19 cellular contexts compared by ENCODE assay signal in the genomic region with DNA sequence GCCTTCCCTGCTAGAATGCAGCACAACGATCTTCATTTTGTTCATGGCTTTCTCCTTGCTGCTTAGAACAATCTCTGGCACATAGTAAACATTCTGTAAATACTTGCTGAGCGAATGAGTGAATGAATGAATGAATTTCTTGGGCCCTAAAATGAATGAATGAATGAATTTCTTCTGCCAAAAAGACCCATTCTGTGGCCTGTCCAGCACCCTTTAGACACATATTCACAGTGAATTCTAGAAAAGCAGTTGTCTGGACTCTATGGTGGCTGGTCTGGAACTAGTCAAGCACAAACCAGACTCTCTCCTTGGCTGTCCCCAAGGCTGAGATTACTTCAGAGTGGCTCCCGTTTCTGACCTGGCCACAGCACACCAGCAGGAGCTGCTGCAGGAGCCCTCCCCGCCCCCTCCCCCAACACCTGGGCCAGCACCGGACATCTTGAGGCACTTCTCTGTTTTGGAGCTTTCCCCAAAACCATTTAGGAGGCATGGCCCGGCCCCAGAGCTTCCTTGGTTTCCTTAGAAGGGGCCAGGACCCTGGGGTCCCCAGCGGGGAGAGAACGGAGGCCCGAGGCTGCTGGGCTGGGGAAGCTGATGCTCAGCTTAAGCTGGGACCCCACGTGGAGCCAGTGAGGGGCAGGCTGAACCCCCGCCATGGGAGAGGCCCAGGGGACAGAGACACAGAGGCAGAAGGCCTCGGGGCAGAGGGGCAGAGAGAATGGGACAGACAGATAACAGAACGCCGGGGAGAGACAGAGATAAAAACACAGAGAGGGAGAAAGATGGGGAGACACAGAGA.
DNase-seq lines count a peak whose midpoint lies in the region; ATAC-seq, FAIRE-seq and TF ChIP-seq lines count a peak whose summit lies in the region.
"Had no signal": no experiment of that assay in that cellular context is flagged by ENCODE, and none has a peak within 500 bp of the region (broad histone marks: within the 10 kb centered on the region; RNA-seq: fewer than 3 reads in every experiment).

No MANE protein-coding gene starts in this region.

- H3K4me1 ChIP-seq in SK-N-SH (ENCODE audit: control insufficient read depth in 1 of 2, insufficient read depth in 2 of 2, low read depth in 1 of 2, low read length in 1 of 2) (peaks cover 12 to 48% of the 10 kb centered on the region in 2 experiments; a peak in 3 of 4 replicates), K562 (replicated peaks in 1 of 2; ENCODE audit: control insufficient read depth in 2 of 2, insufficient read depth in 2 of 2, low read length in 2 of 2) (peaks cover 3 to 32% of the 10 kb centered on the region in 2 experiments; a peak in 4 of 5 replicates), spleen (peaks cover 0 to 31% (median 9%) of the 10 kb centered on the region in 6 donors)

- H3K4me3 ChIP-seq in SK-N-SH (ENCODE audit: low read depth in 2 of 2, low read length in 1 of 2) (no peak overlapping the region), K562 (no peak overlapping the region), spleen (no peak overlapping the region)
- H3K4me3 ChIP-seq: skin epidermis, thoracic aorta had no signal

- intact Hi-C loops in K562 (cut with micrococcal nuclease) (no loop called here), spleen (cut with DNase I; ENCODE audit: low total_unique reads) (no loop called here)

- H3K9me2 ChIP-seq in SK-N-SH, result no peaks in the 10 kb centered on the region

- TF ChIP-seq RAD21 in SK-N-SH (IDR thresholded peaks at IDR 0.05; ENCODE audit: low read length) (no peak), K562 (CRISPR knock-in tag; conservative IDR thresholded peaks at IDR 0.05 in 1 of 2, IDR thresholded peaks at IDR 0.05 in 1 of 2) (no peak)

- no peaks in the 10 kb centered on the region for H3K27me3 Mint-ChIP-seq in memory B cell
- H3K27me3 Mint-ChIP-seq: activated T-helper 17 cell treated with anti-CD3 and anti-CD28 coated beads, Interleukin-2, amount 50 U/mL, for 72 hours had no signal

- H2AFZ ChIP-seq in SK-N-SH (ENCODE audit: low read depth) (no peak overlapping the region), K562 (ENCODE audit: low read depth, low read length) (peak overlapping the region; percentile 67)

- no peak for FAIRE-seq in K562 (lab: Jason Lieb, UNC)
- FAIRE-seq: colon had no signal

- H3K79me2 ChIP-seq in SK-N-SH (ENCODE audit: insufficient read depth) (no peaks in the 10 kb centered on the region), K562 (ENCODE audit: control insufficient read depth, insufficient read depth, low read length) (no peaks in the 10 kb centered on the region)

- peak overlapping the region; percentile 3 for H3K27ac Mint-ChIP-seq in memory B cell
- H3K27ac Mint-ChIP-seq: activated CD8-positive, alpha-beta T cell treated with anti-CD3 and anti-CD28 coated beads, Interleukin-2, amount 10 ng/mL, durations not matched to agents 7 days and 5 days; activated T-helper 17 cell treated with anti-CD3 and anti-CD28 coated beads, Interleukin-2, amount 50 U/mL, for 72 hours had no signal

- H3K9me3 ChIP-seq in SK-N-SH (no peaks in the 10 kb centered on the region), K562 (replicated peaks; ENCODE audit: control insufficient read depth, insufficient read depth, low read depth, low read length) (no peaks in the 10 kb centered on the region), spleen (no peaks in the 10 kb centered on the region)
- H3K9me3 ChIP-seq: thoracic aorta had no signal

- no peak overlapping the region for H3K9ac ChIP-seq in SK-N-SH
- peak overlapping the region in 1 of 2 experiments; percentile 84; a peak in 2 of 4 replicates for H3K9ac ChIP-seq in K562 (ENCODE audit: insufficient read depth in 1 of 2, low read depth in 2 of 2, low read length in 2 of 2)

- no peaks in the 10 kb centered on the region for H3K36me3 ChIP-seq in SK-N-SH (replicated peaks in 1 of 2; ENCODE audit: control insufficient read depth in 1 of 2, insufficient read depth in 2 of 2, low read length in 1 of 2)
- no peaks in the 10 kb centered on the region for H3K36me3 ChIP-seq in K562 (ENCODE audit: control insufficient read depth, insufficient read depth, low read length)
- no peaks in the 10 kb centered on the region for H3K36me3 ChIP-seq in spleen
- H3K36me3 ChIP-seq: thoracic aorta, WERI-Rb-1 had no signal

- H3K27me3 ChIP-seq in SK-N-SH (ENCODE audit: insufficient read depth) (no peaks in the 10 kb centered on the region), K562 (ENCODE audit: control insufficient read depth in 2 of 2, insufficient read depth in 2 of 2, low read length in 2 of 2) (no peaks in the 10 kb centered on the region), spleen (replicated peaks in 1 of 7) (no peaks in the 10 kb centered on the region)

- H3F3A ChIP-seq in SK-N-SH (replicated peaks; ENCODE audit: insufficient read depth), result no peaks in the 10 kb centered on the region

- H3K9me3 Mint-ChIP-seq in memory B cell, result no peaks in the 10 kb centered on the region
- H3K9me3 Mint-ChIP-seq: activated T-helper 17 cell treated with anti-CD3 and anti-CD28 coated beads, Interleukin-2, amount 50 U/mL, for 72 hours had no signal

- no peak for TF ChIP-seq POLR2A in K562 (conservative IDR thresholded peaks at IDR 0.05)
- TF ChIP-seq POLR2A in spleen (IDR thresholded peaks at IDR 0.05), result no peak

- H3K27ac ChIP-seq in SK-N-SH (ENCODE audit: low read depth in 2 of 2, low read length in 1 of 2) (no peak overlapping the region; a peak in 1 of 4 replicates), K562 (ENCODE audit: extremely low read depth, low read depth, low read length) (no peak overlapping the region), spleen (no peak overlapping the region)
- H3K27ac ChIP-seq: 22Rv1, C4-2B, thoracic aorta, WERI-Rb-1 had no signal

- ATAC-seq in SK-N-SH treated with all-trans-retinoic acid at 6 μM for 48 hours (no peak), K562 (peak; percentile 51), memory B cell (ENCODE audit: low read depth) (no peak), HG03460 (IDR thresholded peaks at IDR 0.05; ENCODE audit: unreplicated experiment) (no peak)
- ATAC-seq: activated CD8-positive, alpha-beta T cell treated with anti-CD3 and anti-CD28 coated beads, Interleukin-2, amount 10 ng/mL, durations not matched to agents 7 days and 5 days; activated T-helper 17 cell treated with anti-CD3 and anti-CD28 coated beads, Interleukin-2, amount 50 U/mL, for 72 hours had no signal

- H3K9me1 ChIP-seq in K562 (ENCODE audit: control insufficient read depth, insufficient read depth, low read length), result no peaks in the 10 kb centered on the region

- H3K4me3 Mint-ChIP-seq in memory B cell, result no peak overlapping the region
- H3K4me3 Mint-ChIP-seq: activated CD8-positive, alpha-beta T cell treated with anti-CD3 and anti-CD28 coated beads, Interleukin-2, amount 10 ng/mL, durations not matched to agents 7 days and 5 days; activated T-helper 17 cell treated with anti-CD3 and anti-CD28 coated beads, Interleukin-2, amount 50 U/mL, for 72 hours had no signal

- BruUV-seq in K562 (replicated peaks; lab: Mats Ljungman, UMichigan), result no TSS peak

- WGBS in SK-N-SH (ENCODE audit: low lambda C conversion rate), result 93% methylated on average over 13 of the region's 14 CpGs
- 36% methylated on average over 9 of the region's 14 CpGs for WGBS in K562 (ENCODE audit: insufficient coverage, low coverage, missing lambda C conversion rate)
- 85 to 96% (median 87%) methylated on average over 12 to 14 of the region's 14 CpGs for whole genome bisulfite sequencing in spleen, 5 donors

- H3K4me1 Mint-ChIP-seq in memory B cell, result peaks cover 5% of the 10 kb centered on the region
- H3K4me1 Mint-ChIP-seq: activated T-helper 17 cell treated with anti-CD3 and anti-CD28 coated beads, Interleukin-2, amount 50 U/mL, for 72 hours had no signal

- in situ Hi-C loops in K562 (cut with MboI), result no loop called here

- peak; percentile 60 for DNase-seq in SK-N-SH
- DNase-seq in K562 (ENCODE audit: extremely low read depth in 1 of 4, low spot score in 3 of 4), result peak in 2 of 4 experiments; percentile 36 to 42
- no peak for DNase-seq in memory B cell (ENCODE audit: low spot score in 2 of 2)
- peak; percentile 66 for DNase-seq in spleen
- DNase-seq in NCI-H2029 treated with DMSO at 0.1 percent for 48 hours (lab: John Stamatoyannopoulos, UW), result no peak
- DNase-seq in NCI-H748 treated with DMSO at 0.1 percent for 48 hours (lab: John Stamatoyannopoulos, UW), result no peak
- DNase-seq: activated CD8-positive, alpha-beta T cell treated with anti-CD3 and anti-CD28 coated beads, Interleukin-2, amount 10 ng/mL, durations not matched to agents 7 days and 5 days; DMS53; NCI-H82; stimulated activated CD4-positive, alpha-beta T cell treated with anti-CD3 and anti-CD28 coated beads, Interleukin-4, amount 100 ng/mL, for 4 hours; WERI-Rb-1 had no signal

- CTCF ChIA-PET in SK-N-SH (lab: Yijun Ruan, JAX), result interaction anchor here (1.5 kb wide), 1 partner anchor 43 kb away, joined by 4 read pairs; no protein-coding TSS in a partner anchor
- CTCF ChIA-PET in K562 (lab: Yijun Ruan, JAX; ENCODE audit: low intra/inter-chr PET ratio), result interaction anchor here (0.6 kb wide), 1 partner anchor 162 kb away, joined by 3 read pairs; no protein-coding TSS in a partner anchor

- no peaks in the 10 kb centered on the region for H3K36me3 Mint-ChIP-seq in memory B cell

- H3K4me2 ChIP-seq in SK-N-SH, result no peak overlapping the region
- H3K4me2 ChIP-seq in K562 (ENCODE audit: insufficient read depth, low read length), result no peak overlapping the region; the same call in 1 of the 2 replicates

- POLR2A ChIA-PET in SK-N-SH (lab: Yijun Ruan, JAX), result no interaction called here
- POLR2A ChIA-PET in K562 (lab: Yijun Ruan, JAX), result interaction anchor here (0.6 to 0.7 kb wide), 2 partner anchors 12 to 127 kb away, joined by 3 to 4 read pairs; no protein-coding TSS in a partner anchor

- no peaks in the 10 kb centered on the region for H4K20me1 ChIP-seq in SK-N-SH (ENCODE audit: insufficient read depth)
- H4K20me1 ChIP-seq in K562 (replicated peaks; ENCODE audit: control insufficient read depth, insufficient read depth, low read length), result no peaks in the 10 kb centered on the region

- TF ChIP-seq CTCF in SK-N-SH (IDR thresholded peaks at IDR 0.05), result no peak
- no peak for TF ChIP-seq CTCF in K562 (IDR thresholded peaks at IDR 0.05 in 2 of 3, conservative IDR thresholded peaks at IDR 0.05 in 1 of 3; ENCODE audit: insufficient read depth in 2 of 3, low read depth in 1 of 3, low read length in 3 of 3)
- TF ChIP-seq CTCF in spleen (IDR thresholded peaks at IDR 0.05 in 8 of 11, conservative IDR thresholded peaks at IDR 0.05 in 3 of 11), result no peak

- TF ChIP-seq EP300 in SK-N-SH (IDR thresholded peaks at IDR 0.05; ENCODE audit: borderline replicate concordance in 1 of 2, low read depth in 1 of 2, low read length in 1 of 2) (no peak), K562 (IDR thresholded peaks at IDR 0.05; ENCODE audit: low read length) (no peak)

TF ChIP-seq in SK-N-SH, 30 proteins besides CTCF, POLR2A, EP300 and RAD21 (continues in another document):
- TF ChIP-seq RCOR1 (IDR thresholded peaks at IDR 0.05; ENCODE audit: low read length) (no peak), ELF1 (IDR thresholded peaks at IDR 0.05) (no peak)

TF ChIP-seq in SK-N-SH treated with all-trans-retinoic acid at 6 μM for 48 hours, 23 proteins besides CTCF, POLR2A, EP300 and RAD21 (continues in another document):
- TF ChIP-seq CSDC2 (CRISPR knock-in tag; IDR thresholded peaks at IDR 0.05) (no peak), ESRRG (CRISPR knock-in tag; IDR thresholded peaks at IDR 0.05) (no peak), ZNF70 (CRISPR knock-in tag; IDR thresholded peaks at IDR 0.05) (no peak)

TF ChIP-seq in K562, 482 proteins besides CTCF, POLR2A, EP300 and RAD21 (continues in another document):
- peak; percentile 40 for TF ChIP-seq ARID1B (IDR thresholded peaks at IDR 0.05)
- TF ChIP-seq DPF2 (IDR thresholded peaks at IDR 0.05), result peak; percentile 29; the same call in 1 of the 2 replicates

Comparison
In these comparisons a context has a peak if more than half of its experiments do, and no peak if none do; other contexts are left out.
1. DNase-seq: peak in SK-N-SH (single experiment) and spleen (single experiment); none in memory B cell (0 of 2), NCI-H2029 treated with DMSO at 0.1 percent for 48 hours (single experiment) and NCI-H748 treated with DMSO at 0.1 percent for 48 hours (single experiment).